In genomic region chr13:49585220-49586157, GRCh38 we compare ENCODE assay signal across 1 cellular context.
A peak's percentile ranks its signal among the peaks of the same experiment; 100 is the strongest.
TF ChIP-seq lines count a peak whose summit lies in the region.

RCBTB1 (minus strand) TSS chr13:49585558; CDS start chr13:49567279, 18,279 bp downstream.

TF ChIP-seq in WTC11, 78 proteins besides CTCF, POLR2A, EP300 and RAD21 (continued from another document):
- TF ChIP-seq IRF1 (CRISPR knock-in tag; IDR thresholded peaks at IDR 0.05) = no peak
- TF ChIP-seq ARID4B (CRISPR knock-in tag; IDR thresholded peaks at IDR 0.05; ENCODE audit: borderline replicate concordance) = peak; percentile 52; the same call in 1 of the 2 replicates
- TF ChIP-seq, protein P1, sequence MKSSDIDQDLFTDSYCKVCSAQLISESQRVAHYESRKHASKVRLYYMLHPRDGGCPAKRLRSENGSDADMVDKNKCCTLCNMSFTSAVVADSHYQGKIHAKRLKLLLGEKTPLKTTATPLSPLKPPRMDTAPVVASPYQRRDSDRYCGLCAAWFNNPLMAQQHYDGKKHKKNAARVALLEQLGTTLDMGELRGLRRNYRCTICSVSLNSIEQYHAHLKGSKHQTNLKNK (CRISPR knock-in tag; IDR thresholded peaks at IDR 0.05) = no peak
- TF ChIP-seq HMGXB4 (CRISPR knock-in tag; IDR thresholded peaks at IDR 0.05) = peak; percentile 79
- no peak for TF ChIP-seq JAZF1 (CRISPR knock-in tag; IDR thresholded peaks at IDR 0.05)
- no peak for TF ChIP-seq STAT6 (CRISPR knock-in tag; conservative IDR thresholded peaks at IDR 0.05; ENCODE audit: low read depth)
- TF ChIP-seq, protein P2, sequence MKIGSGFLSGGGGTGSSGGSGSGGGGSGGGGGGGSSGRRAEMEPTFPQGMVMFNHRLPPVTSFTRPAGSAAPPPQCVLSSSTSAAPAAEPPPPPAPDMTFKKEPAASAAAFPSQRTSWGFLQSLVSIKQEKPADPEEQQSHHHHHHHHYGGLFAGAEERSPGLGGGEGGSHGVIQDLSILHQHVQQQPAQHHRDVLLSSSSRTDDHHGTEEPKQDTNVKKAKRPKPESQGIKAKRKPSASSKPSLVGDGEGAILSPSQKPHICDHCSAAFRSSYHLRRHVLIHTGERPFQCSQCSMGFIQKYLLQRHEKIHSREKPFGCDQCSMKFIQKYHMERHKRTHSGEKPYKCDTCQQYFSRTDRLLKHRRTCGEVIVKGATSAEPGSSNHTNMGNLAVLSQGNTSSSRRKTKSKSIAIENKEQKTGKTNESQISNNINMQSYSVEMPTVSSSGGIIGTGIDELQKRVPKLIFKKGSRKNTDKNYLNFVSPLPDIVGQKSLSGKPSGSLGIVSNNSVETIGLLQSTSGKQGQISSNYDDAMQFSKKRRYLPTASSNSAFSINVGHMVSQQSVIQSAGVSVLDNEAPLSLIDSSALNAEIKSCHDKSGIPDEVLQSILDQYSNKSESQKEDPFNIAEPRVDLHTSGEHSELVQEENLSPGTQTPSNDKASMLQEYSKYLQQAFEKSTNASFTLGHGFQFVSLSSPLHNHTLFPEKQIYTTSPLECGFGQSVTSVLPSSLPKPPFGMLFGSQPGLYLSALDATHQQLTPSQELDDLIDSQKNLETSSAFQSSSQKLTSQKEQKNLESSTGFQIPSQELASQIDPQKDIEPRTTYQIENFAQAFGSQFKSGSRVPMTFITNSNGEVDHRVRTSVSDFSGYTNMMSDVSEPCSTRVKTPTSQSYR (CRISPR knock-in tag; IDR thresholded peaks at IDR 0.05) = 0 out of 2 replicates have a peak, but pooled peaks have one; percentile 33
- 0 out of 2 replicates have a peak, but pooled peaks have one; percentile 49 for TF ChIP-seq ZNF512 (CRISPR knock-in tag; IDR thresholded peaks at IDR 0.05; ENCODE audit: borderline replicate concordance)
- no peak for TF ChIP-seq ZNF138 (CRISPR knock-in tag; conservative IDR thresholded peaks at IDR 0.05)
- TF ChIP-seq OVOL2 (CRISPR knock-in tag; IDR thresholded peaks at IDR 0.05; ENCODE audit: borderline replicate concordance) = no peak
- peak; percentile 33; the same call in 1 of the 2 replicates for TF ChIP-seq KAT7 (CRISPR knock-in tag; IDR thresholded peaks at IDR 0.05; ENCODE audit: borderline replicate concordance)
- no peak for TF ChIP-seq ELF4 (CRISPR knock-in tag; IDR thresholded peaks at IDR 0.05; ENCODE audit: low read depth)
- no peak for TF ChIP-seq FOXJ3 (CRISPR knock-in tag; IDR thresholded peaks at IDR 0.05; ENCODE audit: borderline replicate concordance)
- TF ChIP-seq GTF2I (CRISPR knock-in tag; conservative IDR thresholded peaks at IDR 0.05) = no peak
- TF ChIP-seq, protein P3, sequence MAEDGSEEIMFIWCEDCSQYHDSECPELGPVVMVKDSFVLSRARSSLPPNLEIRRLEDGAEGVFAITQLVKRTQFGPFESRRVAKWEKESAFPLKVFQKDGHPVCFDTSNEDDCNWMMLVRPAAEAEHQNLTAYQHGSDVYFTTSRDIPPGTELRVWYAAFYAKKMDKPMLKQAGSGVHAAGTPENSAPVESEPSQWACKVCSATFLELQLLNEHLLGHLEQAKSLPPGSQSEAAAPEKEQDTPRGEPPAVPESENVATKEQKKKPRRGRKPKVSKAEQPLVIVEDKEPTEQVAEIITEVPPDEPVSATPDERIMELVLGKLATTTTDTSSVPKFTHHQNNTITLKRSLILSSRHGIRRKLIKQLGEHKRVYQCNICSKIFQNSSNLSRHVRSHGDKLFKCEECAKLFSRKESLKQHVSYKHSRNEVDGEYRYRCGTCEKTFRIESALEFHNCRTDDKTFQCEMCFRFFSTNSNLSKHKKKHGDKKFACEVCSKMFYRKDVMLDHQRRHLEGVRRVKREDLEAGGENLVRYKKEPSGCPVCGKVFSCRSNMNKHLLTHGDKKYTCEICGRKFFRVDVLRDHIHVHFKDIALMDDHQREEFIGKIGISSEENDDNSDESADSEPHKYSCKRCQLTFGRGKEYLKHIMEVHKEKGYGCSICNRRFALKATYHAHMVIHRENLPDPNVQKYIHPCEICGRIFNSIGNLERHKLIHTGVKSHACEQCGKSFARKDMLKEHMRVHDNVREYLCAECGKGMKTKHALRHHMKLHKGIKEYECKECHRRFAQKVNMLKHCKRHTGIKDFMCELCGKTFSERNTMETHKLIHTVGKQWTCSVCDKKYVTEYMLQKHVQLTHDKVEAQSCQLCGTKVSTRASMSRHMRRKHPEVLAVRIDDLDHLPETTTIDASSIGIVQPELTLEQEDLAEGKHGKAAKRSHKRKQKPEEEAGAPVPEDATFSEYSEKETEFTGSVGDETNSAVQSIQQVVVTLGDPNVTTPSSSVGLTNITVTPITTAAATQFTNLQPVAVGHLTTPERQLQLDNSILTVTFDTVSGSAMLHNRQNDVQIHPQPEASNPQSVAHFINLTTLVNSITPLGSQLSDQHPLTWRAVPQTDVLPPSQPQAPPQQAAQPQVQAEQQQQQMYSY (CRISPR knock-in tag; IDR thresholded peaks at IDR 0.05) = no peak
- peak; percentile 94 for TF ChIP-seq USF1 (CRISPR knock-in tag; IDR thresholded peaks at IDR 0.05)
- no peak for TF ChIP-seq NR3C1 (CRISPR knock-in tag; conservative IDR thresholded peaks at IDR 0.05; ENCODE audit: low read depth)
- TF ChIP-seq SMAD4 (CRISPR knock-in tag; IDR thresholded peaks at IDR 0.05) = no peak
- no peak for TF ChIP-seq MXD4 (CRISPR knock-in tag; IDR thresholded peaks at IDR 0.05; ENCODE audit: borderline replicate concordance)
